In the genomic region with DNA sequence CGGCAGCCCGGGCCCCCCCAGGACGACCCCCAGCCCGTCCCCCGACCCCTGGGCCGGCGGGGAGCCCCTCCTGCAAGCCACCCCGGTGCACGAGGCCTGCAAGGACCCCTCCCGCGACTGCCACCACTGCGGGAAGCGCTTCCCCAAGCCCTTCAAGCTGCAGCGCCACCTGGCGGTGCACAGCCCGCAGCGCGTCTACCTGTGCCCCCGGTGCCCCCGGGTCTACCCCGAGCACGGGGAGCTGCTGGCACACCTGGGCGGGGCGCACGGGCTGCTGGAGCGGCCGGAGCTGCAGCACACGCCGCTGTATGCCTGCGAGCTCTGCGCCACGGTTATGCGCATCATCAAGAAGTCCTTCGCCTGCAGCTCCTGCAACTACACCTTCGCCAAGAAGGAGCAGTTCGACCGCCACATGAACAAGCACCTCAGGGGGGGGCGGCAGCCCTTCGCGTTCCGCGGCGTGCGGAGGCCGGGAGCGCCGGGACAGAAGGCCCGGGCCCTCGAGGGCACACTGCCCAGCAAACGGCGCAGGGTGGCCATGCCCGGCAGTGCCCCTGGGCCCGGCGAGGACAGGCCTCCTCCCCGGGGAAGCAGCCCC, we compare ENCODE assay signal across 8 cellular contexts. TPM values are rescaled to one million over a fixed set of nuclear protein-coding genes. Genes with fewer than 3 reads are reported as not detected.
DNase-seq lines count a peak whose midpoint lies in the region; ATAC-seq, FAIRE-seq and TF ChIP-seq lines count a peak whose summit lies in the region.

No MANE protein-coding gene starts in this region.

- H3K27me3 Mint-ChIP-seq in activated T-helper 2 cell treated with anti-CD3 and anti-CD28 coated beads, Interferon-gamma antibody, Interleukin-2, Interleukin-4, amounts not matched to agents 10 μg/mL and 5 μg/mL and 100 μg/mL, durations not matched to agents 14 hours and 24 hours and 36 hours (ENCODE audit: low read depth), result no peaks in the 10 kb centered on the region

- no peaks in the 10 kb centered on the region for H4K20me1 ChIP-seq in PC-9 (ENCODE audit: insufficient read depth)

- H3K27ac ChIP-seq in PC-9, result no peak overlapping the region
- no peak overlapping the region for H3K27ac ChIP-seq in gastroesophageal sphincter
- no peak overlapping the region for H3K27ac ChIP-seq in gastrocnemius medialis

- no peaks in the 10 kb centered on the region for H3F3A ChIP-seq in PC-9 (ENCODE audit: insufficient read depth, low read depth)

- no peaks in the 10 kb centered on the region for H3K4me1 Mint-ChIP-seq in activated T-helper 2 cell treated with anti-CD3 and anti-CD28 coated beads, Interferon-gamma antibody, Interleukin-2, Interleukin-4, amounts not matched to agents 10 μg/mL and 5 μg/mL and 100 μg/mL, durations not matched to agents 14 hours and 24 hours and 36 hours (ENCODE audit: low read depth)

- ATAC-seq in gastroesophageal sphincter (no peak), gastrocnemius medialis (peak in 1 of 2 donors; percentile 26), HG03354 (IDR thresholded peaks at IDR 0.05; ENCODE audit: poor library complexity, severe bottlenecking, unreplicated experiment) (no peak)

- FAIRE-seq in RCC 7860 (lab: Jason Lieb, UNC), result no peak

- H2AFZ ChIP-seq in PC-9, result no peak overlapping the region

- TF ChIP-seq CTCF in PC-9 (conservative IDR thresholded peaks at IDR 0.05) (peak; percentile 89), gastroesophageal sphincter (IDR thresholded peaks at IDR 0.05) (peak in 3 of 4 experiments; percentile 71 to 98 (median 85)), gastrocnemius medialis (IDR thresholded peaks at IDR 0.05 in 4 of 5, conservative IDR thresholded peaks at IDR 0.05 in 1 of 5) (peak; percentile 77 to 93 (median 92))

- no CpG with 5 or more reads among the region's 55 CpGs for WGBS in gastroesophageal sphincter (ENCODE audit: low coverage in 1 of 2), 2 donors

- POLR2A ChIA-PET in PC-9 (lab: Charles Lee; ENCODE audit: unreplicated experiment), result no interaction called here

- H3K27me3 ChIP-seq in PC-9 (ENCODE audit: insufficient read depth, low read depth) (no peaks in the 10 kb centered on the region), gastroesophageal sphincter (peaks cover 73% of the 10 kb centered on the region), gastrocnemius medialis (peaks cover 3 to 10% (median 10%) of the 10 kb centered on the region in 3 donors)

- CTCF ChIA-PET in PC-9 (lab: Charles Lee), result interaction anchor here (0.7 to 1.0 kb wide), 4 partner anchors 12 to 736 kb away, joined by 3 to 7 read pairs (median 4); no protein-coding TSS in a partner anchor

- peak; percentile 32 to 68 for DNase-seq in NCI-H524 (lab: John Stamatoyannopoulos, UW)
- no peak for DNase-seq in NCI-H524 treated with DMSO at 0.1 percent for 48 hours (lab: John Stamatoyannopoulos, UW)
- peak in 1 of 2 experiments; percentile 30 for DNase-seq in PC-9
- DNase-seq in activated T-helper 2 cell treated with anti-CD3 and anti-CD28 coated beads, Interferon-gamma antibody, Interleukin-2, Interleukin-4, amounts not matched to agents 10 μg/mL and 5 μg/mL and 100 μg/mL, durations not matched to agents 14 hours and 24 hours and 36 hours (ENCODE audit: low spot score), result peak; percentile 45
- no peak for DNase-seq in gastrocnemius medialis
- no peak for DNase-seq in RCC 7860 (ENCODE audit: low spot score)

- H3K4me3 ChIP-seq in PC-9 (no peak overlapping the region), gastroesophageal sphincter (no peak overlapping the region), gastrocnemius medialis (no peak overlapping the region)

- H3K9me3 Mint-ChIP-seq in activated T-helper 2 cell treated with anti-CD3 and anti-CD28 coated beads, Interferon-gamma antibody, Interleukin-2, Interleukin-4, amounts not matched to agents 10 μg/mL and 5 μg/mL and 100 μg/mL, durations not matched to agents 14 hours and 24 hours and 36 hours, result no peaks in the 10 kb centered on the region

- no peaks in the 10 kb centered on the region for H3K9me3 ChIP-seq in PC-9 (ENCODE audit: insufficient read depth, low read depth)
- H3K9me3 ChIP-seq in gastroesophageal sphincter, result no peaks in the 10 kb centered on the region
- H3K9me3 ChIP-seq in gastrocnemius medialis, result no peaks in the 10 kb centered on the region

- no TSS peak for BruUV-seq in PC-9 (replicated peaks; lab: Mats Ljungman, UMichigan)

- H3K4me2 ChIP-seq in PC-9, result no peak overlapping the region

- no peaks in the 10 kb centered on the region for H3K9me2 ChIP-seq in PC-9 (ENCODE audit: insufficient read depth)

- no peaks in the 10 kb centered on the region for H3K36me3 ChIP-seq in PC-9 (ENCODE audit: low read depth)
- H3K36me3 ChIP-seq in gastroesophageal sphincter, result no peaks in the 10 kb centered on the region
- H3K36me3 ChIP-seq in gastrocnemius medialis, result no peaks in the 10 kb centered on the region

- in situ Hi-C loops in gastrocnemius medialis (cut with MboI; ENCODE audit: low sequenced_read_pairs in 4 of 4), result loop anchor here in 1 of 4 donors (25.0 kb wide), 1 partner anchor 125 kb away; a partner anchor contains a TSS

- no peak overlapping the region for H3K27ac Mint-ChIP-seq in activated T-helper 2 cell treated with anti-CD3 and anti-CD28 coated beads, Interferon-gamma antibody, Interleukin-2, Interleukin-4, amounts not matched to agents 10 μg/mL and 5 μg/mL and 100 μg/mL, durations not matched to agents 14 hours and 24 hours and 36 hours

- H3K4me1 ChIP-seq in PC-9 (replicated peaks; ENCODE audit: insufficient read depth), result no peaks in the 10 kb centered on the region
- peaks cover 0 to 7% (median 0%) of the 10 kb centered on the region in 3 donors for H3K4me1 ChIP-seq in gastroesophageal sphincter
- H3K4me1 ChIP-seq in gastrocnemius medialis, result no peaks in the 10 kb centered on the region

- TF ChIP-seq EP300 in gastroesophageal sphincter (IDR thresholded peaks at IDR 0.05), result no peak

- no peaks in the 10 kb centered on the region for H3K79me2 ChIP-seq in PC-9 (ENCODE audit: low read depth)

- no peak overlapping the region for H3K4me3 Mint-ChIP-seq in activated T-helper 2 cell treated with anti-CD3 and anti-CD28 coated beads, Interferon-gamma antibody, Interleukin-2, Interleukin-4, amounts not matched to agents 10 μg/mL and 5 μg/mL and 100 μg/mL, durations not matched to agents 14 hours and 24 hours and 36 hours (ENCODE audit: low read depth)

- intact Hi-C loops in PC-9 (cut with micrococcal nuclease; ENCODE audit: unreplicated experiment) (no loop called here), gastrocnemius medialis (cut with DNase I; ENCODE audit: low total_unique reads) (loop anchor here (1.0 to 10.0 kb wide), 2 partner anchors 243 to 453 kb away; no protein-coding TSS in a partner anchor)
- intact Hi-C loops in activated T-helper 2 cell treated with anti-CD3 and anti-CD28 coated beads, Interferon-gamma antibody, Interleukin-2, Interleukin-4, amounts not matched to agents 10 μg/mL and 5 μg/mL and 100 μg/mL, durations not matched to agents 14 hours and 24 hours and 36 hours (cut with micrococcal nuclease), result loop anchor here (10.0 kb wide), 2 partner anchors 243 to 663 kb away; no protein-coding TSS in a partner anchor

- no peaks in the 10 kb centered on the region for H3K36me3 Mint-ChIP-seq in activated T-helper 2 cell treated with anti-CD3 and anti-CD28 coated beads, Interferon-gamma antibody, Interleukin-2, Interleukin-4, amounts not matched to agents 10 μg/mL and 5 μg/mL and 100 μg/mL, durations not matched to agents 14 hours and 24 hours and 36 hours (ENCODE audit: low read depth)

- no peak for TF ChIP-seq POLR2A in gastroesophageal sphincter (IDR thresholded peaks at IDR 0.05)
- no peak for TF ChIP-seq POLR2A in gastrocnemius medialis (IDR thresholded peaks at IDR 0.05)

RNA-seq across cellular contexts. Expression of a gene that starts 15.6 kb away (rescaled TPM):
- 19.7 and 20.0 TPM in 2 replicates for total RNA-seq in PC-9 (2021)
- total RNA-seq in activated T-helper 2 cell treated with anti-CD3 and anti-CD28 coated beads, Interferon-gamma antibody, Interleukin-2, Interleukin-4, amounts not matched to agents 10 μg/mL and 5 μg/mL and 100 μg/mL, durations not matched to agents 14 hours and 24 hours and 36 hours, result 12.9 and 14.5 TPM in 2 replicates
- 1 to 10 TPM in 1 of 4 donors, under 1 TPM in 3; 0.40 to 1.4 (median 0.59) TPM for total RNA-seq in gastroesophageal sphincter
- under 1 TPM; 0.31 to 0.71 (median 0.56) TPM for total RNA-seq in gastrocnemius medialis

RNA-seq across cellular contexts. Expression of a gene that starts 54.7 kb away (rescaled TPM):
- 9.8 and 16.1 TPM in 2 replicates for total RNA-seq in PC-9 (2021)
- 0.59 and 0.67 TPM in 2 replicates for total RNA-seq in activated T-helper 2 cell treated with anti-CD3 and anti-CD28 coated beads, Interferon-gamma antibody, Interleukin-2, Interleukin-4, amounts not matched to agents 10 μg/mL and 5 μg/mL and 100 μg/mL, durations not matched to agents 14 hours and 24 hours and 36 hours
- total RNA-seq in gastroesophageal sphincter, result 1 to 10 TPM in 3 of 4 donors, under 1 TPM in 1; 0.96 to 4.8 (median 2.1) TPM
- total RNA-seq in gastrocnemius medialis, result under 1 TPM; 0.03 to 0.16 (median 0.07) TPM

Comparison
In these comparisons a context has a peak if more than half of its experiments do, and no peak if none do; other contexts are left out.
1. DNase-seq: peak in NCI-H524 (2 of 2) and activated T-helper 2 cell treated with anti-CD3 and anti-CD28 coated beads, Interferon-gamma antibody, Interleukin-2, Interleukin-4, amounts not matched to agents 10 μg/mL and 5 μg/mL and 100 μg/mL, durations not matched to agents 14 hours and 24 hours and 36 hours (single experiment); none in NCI-H524 treated with DMSO at 0.1 percent for 48 hours (single experiment), gastrocnemius medialis (0 of 2) and RCC 7860 (single experiment).
2. Peak in every context shown above with its lines, with median percentiles within 50 percentile points of each other: CTCF ChIP-seq.